In genomic region chr4:5708171-5708828, GRCh38 we compare ENCODE assay signal across 8 cellular contexts. TPM values are rescaled to one million over a fixed set of nuclear protein-coding genes. Genes with fewer than 3 reads are reported as not detected.
DNase-seq lines count a peak whose midpoint lies in the region; ATAC-seq and TF ChIP-seq lines count a peak whose summit lies in the region.

EVC2 (minus strand) TSS chr4:5708559; CDS start chr4:5708513, 46 bp downstream.

- H3K4me1 ChIP-seq in muscle layer of colon (ENCODE audit: insufficient read depth, low read length), result peaks cover 42% of the 10 kb centered on the region
- H3K4me1 ChIP-seq in urinary bladder (ENCODE audit: insufficient read depth), result peaks cover 6% of the 10 kb centered on the region

- H3K4me3 ChIP-seq in H7 (ENCODE audit: insufficient read depth, low read depth, low read length) (peak within 1 kb of the TSS; percentile 70), fibroblast of pulmonary artery (replicated peaks; ENCODE audit: low read depth, low read length) (peak within 1 kb of the TSS; percentile 74), muscle layer of colon (ENCODE audit: low read depth in 1 of 2, low read length in 2 of 2) (peak within 1 kb of the TSS; percentile 65 to 67), urinary bladder (ENCODE audit: low read depth, low read length) (peak within 1 kb of the TSS; percentile 71)

- ATAC-seq in HG03342 (IDR thresholded peaks at IDR 0.05; ENCODE audit: unreplicated experiment) (no peak), HG02798 (IDR thresholded peaks at IDR 0.05; ENCODE audit: poor library complexity, unreplicated experiment) (no peak)

- peaks cover 14% of the 10 kb centered on the region for H3K27me3 ChIP-seq in H7 (ENCODE audit: control insufficient read depth, insufficient read depth, low read length)
- peaks cover 0 to 4% of the 10 kb centered on the region in 2 donors for H3K27me3 ChIP-seq in muscle layer of colon (ENCODE audit: control insufficient read depth in 1 of 2, insufficient read depth in 2 of 2, low read length in 2 of 2)

- peak within 1 kb of the TSS; percentile 64 for H3K9ac ChIP-seq in muscle layer of colon (ENCODE audit: low read length)

- WGBS in urinary bladder, result under 1% methylated on average over 62 of the region's 62 CpGs

- H3K36me3 ChIP-seq in H7 (replicated peaks; ENCODE audit: control insufficient read depth, insufficient read depth, low read length), result no peaks in the 10 kb centered on the region; the same call in 1 of the 2 replicates
- no peaks in the 10 kb centered on the region for H3K36me3 ChIP-seq in muscle layer of colon (ENCODE audit: insufficient read depth, low read length)
- H3K36me3 ChIP-seq in urinary bladder (ENCODE audit: insufficient read depth), result no peaks in the 10 kb centered on the region

- no peak for TF ChIP-seq CTCF in fibroblast of pulmonary artery (IDR thresholded peaks at IDR 0.05; ENCODE audit: low read length, missing control alignments)

- H3K9me3 ChIP-seq in muscle layer of colon (ENCODE audit: low read length), result no peaks in the 10 kb centered on the region

- H3K27ac ChIP-seq in muscle layer of colon (ENCODE audit: low read depth, low read length) (peak within 1 kb of the TSS; percentile 94), urinary bladder (ENCODE audit: low read depth) (peak within 1 kb of the TSS; percentile 83)

- DNase-seq in H7 (peak; percentile 89), fibroblast of pulmonary artery (ENCODE audit: low read depth) (peak; percentile 66), SW 1271 (lab: John Stamatoyannopoulos, UW) (no peak)
- peak; percentile 8 for DNase-seq in activated CD8-positive, alpha-beta memory T cell treated with anti-CD3 and anti-CD28 coated beads, Interleukin-2, amount 50 U/mL, for 24 hours (ENCODE audit: extremely low read depth)

RNA-seq across cellular contexts. Expression of gene EVC2, which starts in this region (rescaled TPM):
- 6.2 and 7.5 TPM in 2 replicates for total RNA-seq in H7 (2014; rRNA removed; shearing (Covaris generic))
- 9.8 TPM for total RNA-seq in urinary bladder
- polyA plus RNA-seq in urinary bladder, result 7.2 TPM

Comparison
In these comparisons a context has a peak if more than half of its experiments do, and no peak if none do; other contexts are left out.
1. DNase-seq: peak in H7 (single experiment), activated CD8-positive, alpha-beta memory T cell treated with anti-CD3 and anti-CD28 coated beads, Interleukin-2, amount 50 U/mL, for 24 hours (single experiment) and fibroblast of pulmonary artery (single experiment); none in SW 1271 (0 of 2).
2. Peak in every context shown above with its lines, with median percentiles within 50 percentile points of each other: H3K4me3 ChIP-seq.